Comparison of ENCODE assay signal across 17 cellular contexts in genomic region chr15:79372428-79372827, GRCh38.
"Had no signal": no experiment of that assay in that cellular context is flagged by ENCODE, and none has a peak within 500 bp of the region (broad histone marks: within the 10 kb centered on the region; RNA-seq: fewer than 3 reads in every experiment).

No MANE protein-coding gene starts in this region.

- H3K9me3 ChIP-seq: upper lobe of right lung had no signal

- DNase-seq: activated B cell treated with CpG ODN at 0.5 μM for 24 hours; activated CD4-positive, alpha-beta memory T cell treated with anti-CD3 and anti-CD28 coated beads, Interleukin-2, amount 10 ng/mL, durations not matched to agents 7 days and 5 days; activated CD4-positive, alpha-beta T cell treated with anti-CD3 and anti-CD28 coated beads for 48 hours; activated CD8-positive, alpha-beta memory T cell treated with anti-CD3 and anti-CD28 coated beads, Interleukin-2, amount 10 ng/mL, durations not matched to agents 7 days and 5 days; activated naive CD4-positive, alpha-beta T cell; activated naive CD8-positive, alpha-beta T cell treated with anti-CD3 and anti-CD28 coated beads for 36 hours; caudate nucleus; effector memory CD8-positive, alpha-beta T cell; foreskin fibroblast; stimulated activated CD4-positive, alpha-beta T cell treated with anti-CD3 and anti-CD28 coated beads, Interleukin-12 subunit alpha, Interleukin-12 subunit beta, amount 100 ng/mL, for 4 hours; stimulated activated CD4-positive, alpha-beta T cell treated with anti-CD3 and anti-CD28 coated beads, Interleukin-1b, Interleukin-23, amount 100 ng/mL, for 48 hours; stimulated activated CD8-positive, alpha-beta memory T cell treated with anti-CD3 and anti-CD28 coated beads, Interleukin-4, amount 100 ng/mL, for 48 hours; stimulated activated naive CD4-positive, alpha-beta T cell; T-helper 2 cell; upper lobe of right lung had no signal

- H3K9ac ChIP-seq: neural progenitor cell had no signal

- H3K27ac ChIP-seq: neural progenitor cell, upper lobe of right lung had no signal

- H3K27me3 ChIP-seq: neural progenitor cell, upper lobe of right lung had no signal

- H2AFZ ChIP-seq: neural progenitor cell had no signal

- ATAC-seq: activated CD8-positive, alpha-beta memory T cell treated with anti-CD3 and anti-CD28 coated beads, Interleukin-2, amount 10 ng/mL, durations not matched to agents 7 days and 5 days; effector memory CD8-positive, alpha-beta T cell; left lobe of liver; upper lobe of right lung had no signal

- H3K4me2 ChIP-seq: neural progenitor cell had no signal

- H3K4me3 ChIP-seq: neural progenitor cell, upper lobe of right lung had no signal

- H3K4me1 ChIP-seq: neural progenitor cell, upper lobe of right lung had no signal

- H3K36me3 ChIP-seq: neural progenitor cell, upper lobe of right lung had no signal
